ENCODE assay signal across 1 cellular context in the genomic region with DNA sequence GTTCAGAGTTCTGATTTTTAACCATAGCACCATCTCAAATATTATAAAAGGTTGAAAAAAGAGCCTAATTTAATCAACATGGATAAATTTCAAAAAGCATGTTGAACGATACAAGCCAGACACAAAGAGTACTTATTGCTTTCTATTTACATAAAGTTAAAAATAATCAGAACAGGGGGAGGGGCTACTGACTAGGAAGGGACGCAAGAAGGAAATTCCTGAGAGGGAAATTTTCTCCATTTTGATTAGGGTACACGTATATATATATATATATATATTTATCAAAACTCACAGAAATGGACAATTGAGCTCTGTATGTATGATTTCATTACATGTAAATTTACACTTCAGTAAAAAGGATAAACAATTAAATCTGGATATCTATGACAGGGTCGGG.
TF ChIP-seq lines count a peak whose summit lies in the region.

No MANE protein-coding gene starts in this region.

TF ChIP-seq in H1, 55 proteins besides CTCF, POLR2A, EP300 and RAD21:
- TF ChIP-seq, protein P1, sequence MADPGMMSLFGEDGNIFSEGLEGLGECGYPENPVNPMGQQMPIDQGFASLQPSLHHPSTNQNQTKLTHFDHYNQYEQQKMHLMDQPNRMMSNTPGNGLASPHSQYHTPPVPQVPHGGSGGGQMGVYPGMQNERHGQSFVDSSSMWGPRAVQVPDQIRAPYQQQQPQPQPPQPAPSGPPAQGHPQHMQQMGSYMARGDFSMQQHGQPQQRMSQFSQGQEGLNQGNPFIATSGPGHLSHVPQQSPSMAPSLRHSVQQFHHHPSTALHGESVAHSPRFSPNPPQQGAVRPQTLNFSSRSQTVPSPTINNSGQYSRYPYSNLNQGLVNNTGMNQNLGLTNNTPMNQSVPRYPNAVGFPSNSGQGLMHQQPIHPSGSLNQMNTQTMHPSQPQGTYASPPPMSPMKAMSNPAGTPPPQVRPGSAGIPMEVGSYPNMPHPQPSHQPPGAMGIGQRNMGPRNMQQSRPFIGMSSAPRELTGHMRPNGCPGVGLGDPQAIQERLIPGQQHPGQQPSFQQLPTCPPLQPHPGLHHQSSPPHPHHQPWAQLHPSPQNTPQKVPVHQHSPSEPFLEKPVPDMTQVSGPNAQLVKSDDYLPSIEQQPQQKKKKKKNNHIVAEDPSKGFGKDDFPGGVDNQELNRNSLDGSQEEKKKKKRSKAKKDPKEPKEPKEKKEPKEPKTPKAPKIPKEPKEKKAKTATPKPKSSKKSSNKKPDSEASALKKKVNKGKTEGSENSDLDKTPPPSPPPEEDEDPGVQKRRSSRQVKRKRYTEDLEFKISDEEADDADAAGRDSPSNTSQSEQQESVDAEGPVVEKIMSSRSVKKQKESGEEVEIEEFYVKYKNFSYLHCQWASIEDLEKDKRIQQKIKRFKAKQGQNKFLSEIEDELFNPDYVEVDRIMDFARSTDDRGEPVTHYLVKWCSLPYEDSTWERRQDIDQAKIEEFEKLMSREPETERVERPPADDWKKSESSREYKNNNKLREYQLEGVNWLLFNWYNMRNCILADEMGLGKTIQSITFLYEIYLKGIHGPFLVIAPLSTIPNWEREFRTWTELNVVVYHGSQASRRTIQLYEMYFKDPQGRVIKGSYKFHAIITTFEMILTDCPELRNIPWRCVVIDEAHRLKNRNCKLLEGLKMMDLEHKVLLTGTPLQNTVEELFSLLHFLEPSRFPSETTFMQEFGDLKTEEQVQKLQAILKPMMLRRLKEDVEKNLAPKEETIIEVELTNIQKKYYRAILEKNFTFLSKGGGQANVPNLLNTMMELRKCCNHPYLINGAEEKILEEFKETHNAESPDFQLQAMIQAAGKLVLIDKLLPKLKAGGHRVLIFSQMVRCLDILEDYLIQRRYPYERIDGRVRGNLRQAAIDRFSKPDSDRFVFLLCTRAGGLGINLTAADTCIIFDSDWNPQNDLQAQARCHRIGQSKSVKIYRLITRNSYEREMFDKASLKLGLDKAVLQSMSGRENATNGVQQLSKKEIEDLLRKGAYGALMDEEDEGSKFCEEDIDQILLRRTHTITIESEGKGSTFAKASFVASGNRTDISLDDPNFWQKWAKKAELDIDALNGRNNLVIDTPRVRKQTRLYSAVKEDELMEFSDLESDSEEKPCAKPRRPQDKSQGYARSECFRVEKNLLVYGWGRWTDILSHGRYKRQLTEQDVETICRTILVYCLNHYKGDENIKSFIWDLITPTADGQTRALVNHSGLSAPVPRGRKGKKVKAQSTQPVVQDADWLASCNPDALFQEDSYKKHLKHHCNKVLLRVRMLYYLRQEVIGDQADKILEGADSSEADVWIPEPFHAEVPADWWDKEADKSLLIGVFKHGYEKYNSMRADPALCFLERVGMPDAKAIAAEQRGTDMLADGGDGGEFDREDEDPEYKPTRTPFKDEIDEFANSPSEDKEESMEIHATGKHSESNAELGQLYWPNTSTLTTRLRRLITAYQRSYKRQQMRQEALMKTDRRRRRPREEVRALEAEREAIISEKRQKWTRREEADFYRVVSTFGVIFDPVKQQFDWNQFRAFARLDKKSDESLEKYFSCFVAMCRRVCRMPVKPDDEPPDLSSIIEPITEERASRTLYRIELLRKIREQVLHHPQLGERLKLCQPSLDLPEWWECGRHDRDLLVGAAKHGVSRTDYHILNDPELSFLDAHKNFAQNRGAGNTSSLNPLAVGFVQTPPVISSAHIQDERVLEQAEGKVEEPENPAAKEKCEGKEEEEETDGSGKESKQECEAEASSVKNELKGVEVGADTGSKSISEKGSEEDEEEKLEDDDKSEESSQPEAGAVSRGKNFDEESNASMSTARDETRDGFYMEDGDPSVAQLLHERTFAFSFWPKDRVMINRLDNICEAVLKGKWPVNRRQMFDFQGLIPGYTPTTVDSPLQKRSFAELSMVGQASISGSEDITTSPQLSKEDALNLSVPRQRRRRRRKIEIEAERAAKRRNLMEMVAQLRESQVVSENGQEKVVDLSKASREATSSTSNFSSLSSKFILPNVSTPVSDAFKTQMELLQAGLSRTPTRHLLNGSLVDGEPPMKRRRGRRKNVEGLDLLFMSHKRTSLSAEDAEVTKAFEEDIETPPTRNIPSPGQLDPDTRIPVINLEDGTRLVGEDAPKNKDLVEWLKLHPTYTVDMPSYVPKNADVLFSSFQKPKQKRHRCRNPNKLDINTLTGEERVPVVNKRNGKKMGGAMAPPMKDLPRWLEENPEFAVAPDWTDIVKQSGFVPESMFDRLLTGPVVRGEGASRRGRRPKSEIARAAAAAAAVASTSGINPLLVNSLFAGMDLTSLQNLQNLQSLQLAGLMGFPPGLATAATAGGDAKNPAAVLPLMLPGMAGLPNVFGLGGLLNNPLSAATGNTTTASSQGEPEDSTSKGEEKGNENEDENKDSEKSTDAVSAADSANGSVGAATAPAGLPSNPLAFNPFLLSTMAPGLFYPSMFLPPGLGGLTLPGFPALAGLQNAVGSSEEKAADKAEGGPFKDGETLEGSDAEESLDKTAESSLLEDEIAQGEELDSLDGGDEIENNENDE (IDR thresholded peaks at IDR 0.05; ENCODE audit: insufficient replicate concordance, low read length) = no peak
- no peak for TF ChIP-seq SAP30 (IDR thresholded peaks at IDR 0.05; ENCODE audit: insufficient read depth, insufficient replicate concordance, low read length)
- TF ChIP-seq, protein P2, sequence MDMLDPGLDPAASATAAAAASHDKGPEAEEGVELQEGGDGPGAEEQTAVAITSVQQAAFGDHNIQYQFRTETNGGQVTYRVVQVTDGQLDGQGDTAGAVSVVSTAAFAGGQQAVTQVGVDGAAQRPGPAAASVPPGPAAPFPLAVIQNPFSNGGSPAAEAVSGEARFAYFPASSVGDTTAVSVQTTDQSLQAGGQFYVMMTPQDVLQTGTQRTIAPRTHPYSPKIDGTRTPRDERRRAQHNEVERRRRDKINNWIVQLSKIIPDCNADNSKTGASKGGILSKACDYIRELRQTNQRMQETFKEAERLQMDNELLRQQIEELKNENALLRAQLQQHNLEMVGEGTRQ (IDR thresholded peaks at IDR 0.05; ENCODE audit: low read length) = no peak
- no peak for TF ChIP-seq SIN3A (conservative IDR thresholded peaks at IDR 0.05 in 1 of 2, IDR thresholded peaks at IDR 0.05 in 1 of 2; ENCODE audit: low read depth in 1 of 2, low read length in 2 of 2)
- TF ChIP-seq FOSL1 (IDR thresholded peaks at IDR 0.05; ENCODE audit: insufficient read depth, low read depth, low read length) = no peak
- TF ChIP-seq ASH2L (IDR thresholded peaks at IDR 0.05; ENCODE audit: low read length) = no peak
- TF ChIP-seq CTBP2 (IDR thresholded peaks at IDR 0.05; ENCODE audit: borderline replicate concordance, insufficient read depth, insufficient read length, low read length) = no peak
- no peak for TF ChIP-seq YY1 (IDR thresholded peaks at IDR 0.05; ENCODE audit: low read depth, low read length)
- no peak for TF ChIP-seq CREB1 (IDR thresholded peaks at IDR 0.05)
- TF ChIP-seq BACH1 (IDR thresholded peaks at IDR 0.05; ENCODE audit: low read length) = no peak
- TF ChIP-seq CBX5 (IDR thresholded peaks at IDR 0.05; ENCODE audit: low read depth, low read length) = no peak
- no peak for TF ChIP-seq PHF8 (conservative IDR thresholded peaks at IDR 0.05; ENCODE audit: low read depth, low read length)
- TF ChIP-seq KDM5A (IDR thresholded peaks at IDR 0.05; ENCODE audit: low read length) = no peak
TF ChIP-seq in H1: peak in this region for 0.
